ENCODE assay signal across 23 cellular contexts in genomic region chr12:90770861-90771260, GRCh38.
"Had no signal": no experiment of that assay in that cellular context is flagged by ENCODE, and none has a peak within 500 bp of the region (broad histone marks: within the 10 kb centered on the region; RNA-seq: fewer than 3 reads in every experiment).

No MANE protein-coding gene starts in this region.

- H3K9me3 Mint-ChIP-seq: activated CD4-positive, alpha-beta memory T cell treated with anti-CD3 and anti-CD28 coated beads for 36 hours; activated CD4-positive, alpha-beta T cell treated with anti-CD3 and anti-CD28 coated beads, Interleukin-2, amount 10 ng/mL, durations not matched to agents 7 days and 5 days; activated naive CD4-positive, alpha-beta T cell treated with anti-CD3 and anti-CD28 coated beads for 36 hours; activated T-helper 17 cell treated with anti-CD3 and anti-CD28 coated beads, Interleukin-2, amount 50 U/mL, for 72 hours had no signal

- DNase-seq: activated CD4-positive, alpha-beta memory T cell treated with anti-CD3 and anti-CD28 coated beads for 36 hours; activated CD4-positive, alpha-beta T cell treated with anti-CD3 and anti-CD28 coated beads, Interleukin-2, amount 10 ng/mL, durations not matched to agents 7 days and 5 days; activated CD4-positive, CD25-positive, alpha-beta regulatory T cell treated with anti-CD3 and anti-CD28 coated beads, Interleukin-2, amount 50 U/mL, for 72 hours; activated gamma-delta T cell; activated naive CD4-positive, alpha-beta T cell treated with anti-CD3 and anti-CD28 coated beads for 36 hours; activated naive CD8-positive, alpha-beta T cell treated with anti-CD3 and anti-CD28 coated beads for 36 hours; activated T-cell treated with anti-CD3 and anti-CD28 coated beads for 4 hours; activated T-cell treated with anti-CD3 and anti-CD28 coated beads, Interleukin-2, amount 50 U/mL, for 48 hours; anterior cingulate cortex; central memory CD4-positive, alpha-beta T cell; MG63; MV-4-11; NCI-H1092 treated with DMSO at 0.1 percent for 48 hours; NCI-H1417 treated with DMSO at 0.1 percent for 48 hours; NCI-H1694; NCI-H2029 treated with DMSO at 0.1 percent for 48 hours; NCI-H510A treated with DMSO at 0.1 percent for 48 hours; NCI-H69; SHP77 treated with DMSO at 0.1 percent for 48 hours; T-helper 17 cell; T-helper 9 cell had no signal

- H3K36me3 ChIP-seq: MG63 had no signal

- H3K27ac Mint-ChIP-seq: activated CD4-positive, alpha-beta memory T cell treated with anti-CD3 and anti-CD28 coated beads for 36 hours; activated CD4-positive, alpha-beta T cell treated with anti-CD3 and anti-CD28 coated beads, Interleukin-2, amount 10 ng/mL, durations not matched to agents 7 days and 5 days; activated naive CD4-positive, alpha-beta T cell treated with anti-CD3 and anti-CD28 coated beads for 36 hours; activated naive CD8-positive, alpha-beta T cell treated with anti-CD3 and anti-CD28 coated beads for 36 hours; activated T-helper 17 cell treated with anti-CD3 and anti-CD28 coated beads, Interleukin-2, amount 50 U/mL, for 72 hours; T-helper 17 cell; WTC11 had no signal

- H3K27me3 ChIP-seq: MG63 had no signal

- H3K36me3 Mint-ChIP-seq: activated CD4-positive, alpha-beta memory T cell treated with anti-CD3 and anti-CD28 coated beads for 36 hours; activated naive CD8-positive, alpha-beta T cell treated with anti-CD3 and anti-CD28 coated beads for 36 hours; WTC11 had no signal

- H3K4me3 ChIP-seq: MG63 had no signal

- H3K9me3 ChIP-seq: MG63 had no signal

- ATAC-seq: activated T-helper 17 cell treated with anti-CD3 and anti-CD28 coated beads, Interleukin-2, amount 50 U/mL, for 72 hours; T-helper 17 cell; WTC11 had no signal
